ENCODE assay signal across 2 cellular contexts in genomic region chr11:129939510-129939909, GRCh38.
TF ChIP-seq lines count a peak whose summit lies in the region.

No MANE protein-coding gene starts in this region.

TF ChIP-seq in GM23338, 12 proteins besides CTCF, POLR2A, EP300 and RAD21:
- TF ChIP-seq NANOG (IDR thresholded peaks at IDR 0.05; ENCODE audit: borderline replicate concordance) = no peak
- no peak for TF ChIP-seq ZNF331 (CRISPR knock-in tag; IDR thresholded peaks at IDR 0.05; ENCODE audit: low read depth)
- TF ChIP-seq ETS1 (IDR thresholded peaks at IDR 0.05) = no peak
- TF ChIP-seq EZH2phosphoT487 (IDR thresholded peaks at IDR 0.05; ENCODE audit: unreplicated experiment) = no peak
- TF ChIP-seq JUNB (IDR thresholded peaks at IDR 0.05; ENCODE audit: unreplicated experiment) = no peak
- TF ChIP-seq POLR2AphosphoS5 (IDR thresholded peaks at IDR 0.05; ENCODE audit: low read depth) = no peak
- no peak for TF ChIP-seq STAT1 (IDR thresholded peaks at IDR 0.05; ENCODE audit: unreplicated experiment)
- no peak for TF ChIP-seq ZNF462 (CRISPR knock-in tag; IDR thresholded peaks at IDR 0.05)
- TF ChIP-seq ZNF114 (CRISPR knock-in tag; IDR thresholded peaks at IDR 0.05) = no peak
- no peak for TF ChIP-seq CREB1 (CRISPR knock-in tag; IDR thresholded peaks at IDR 0.05; ENCODE audit: low read depth)
- no peak for TF ChIP-seq EZH2 (IDR thresholded peaks at IDR 0.05; ENCODE audit: low read depth, unreplicated experiment)
- no peak for TF ChIP-seq REST (IDR thresholded peaks at IDR 0.05; ENCODE audit: unreplicated experiment)
TF ChIP-seq in GM23338: peak in this region for 0.

TF ChIP-seq in H1, 55 proteins besides CTCF, POLR2A, EP300 and RAD21:
- TF ChIP-seq ZNF274 (IDR thresholded peaks at IDR 0.05; ENCODE audit: borderline replicate concordance, extremely low read depth, low read length) (no peak), MAFK (IDR thresholded peaks at IDR 0.05; ENCODE audit: low read depth, low read length) (no peak), CEBPB (IDR thresholded peaks at IDR 0.05; ENCODE audit: low read depth, low read length) (no peak), TBP (IDR thresholded peaks at IDR 0.05; ENCODE audit: low read depth, low read length) (no peak), GABPA (IDR thresholded peaks at IDR 0.05; ENCODE audit: borderline replicate concordance, insufficient read depth, low read length) (no peak), TAF7 (optimal IDR thresholded peaks at IDR 0.05; ENCODE audit: borderline replicate concordance, low read depth, low read length) (no peak), MAX (IDR thresholded peaks at IDR 0.05) (no peak), ASH2L (IDR thresholded peaks at IDR 0.05; ENCODE audit: low read length) (no peak), NRF1 (IDR thresholded peaks at IDR 0.05; ENCODE audit: low read depth, low read length) (no peak), BCL11A (IDR thresholded peaks at IDR 0.05; ENCODE audit: low read depth in 2 of 2, low read length in 2 of 2) (no peak), BRCA1 (IDR thresholded peaks at IDR 0.05; ENCODE audit: low read depth, low read length) (no peak), NANOG (IDR thresholded peaks at IDR 0.05; ENCODE audit: insufficient read depth, low read depth, low read length, poor library complexity, severe bottlenecking) (no peak), PHF8 (conservative IDR thresholded peaks at IDR 0.05; ENCODE audit: low read depth, low read length) (no peak), TEAD4 (IDR thresholded peaks at IDR 0.05; ENCODE audit: low read depth, low read length) (no peak), CHD1 (IDR thresholded peaks at IDR 0.05; ENCODE audit: low read depth, low read length) (no peak)
